ENCODE assay signal across 29 cellular contexts in genomic region chr4:2526559-2526958, GRCh38. TPM values are rescaled to one million over a fixed set of nuclear protein-coding genes. Genes with fewer than 3 reads are reported as not detected.
DNase-seq lines count a peak whose midpoint lies in the region; ATAC-seq, FAIRE-seq and TF ChIP-seq lines count a peak whose summit lies in the region.
"Had no signal": no experiment of that assay in that cellular context is flagged by ENCODE, and none has a peak within 500 bp of the region (broad histone marks: within the 10 kb centered on the region; RNA-seq: fewer than 3 reads in every experiment).

No MANE protein-coding gene starts in this region.

- no peaks in the 10 kb centered on the region for H3K27me3 ChIP-seq in breast epithelium
- H3K27me3 ChIP-seq in H9 (ENCODE audit: insufficient read depth, low read length): no peaks in the 10 kb centered on the region
- no peaks in the 10 kb centered on the region for H3K27me3 ChIP-seq in GM12878 (replicated peaks in 1 of 2; ENCODE audit: control insufficient read depth in 2 of 2, insufficient read depth in 2 of 2, low read length in 1 of 2)

- RAD21 ChIA-PET in GM12878 (lab: Charles Lee; ENCODE audit: unreplicated experiment): no interaction called here

- H2BK12ac ChIP-seq in H9 (ENCODE audit: insufficient read length, low read depth, low read length): no peak overlapping the region

- H3K36me3 ChIP-seq in breast epithelium: no peaks in the 10 kb centered on the region
- no peaks in the 10 kb centered on the region for H3K36me3 ChIP-seq in GM12878 (ENCODE audit: control insufficient read depth in 2 of 2, insufficient read depth in 2 of 2, low read length in 1 of 2)

- TF ChIP-seq EP300 in GM12878 (IDR thresholded peaks at IDR 0.05; ENCODE audit: borderline replicate concordance in 1 of 2, control insufficient read depth in 1 of 2, low read depth in 2 of 2, low read length in 2 of 2): no peak

- no peak overlapping the region for H3T11ph ChIP-seq in H9 (ENCODE audit: low read length)

- no peaks in the 10 kb centered on the region for H4K20me1 ChIP-seq in H9 (ENCODE audit: control insufficient read depth, insufficient read depth, insufficient read length)
- no peaks in the 10 kb centered on the region for H4K20me1 ChIP-seq in GM12878 (ENCODE audit: control insufficient read depth, insufficient read depth)

- H3K9me3 Mint-ChIP-seq in MCF 10A (ENCODE audit: unreplicated experiment) (no peaks in the 10 kb centered on the region), H9 (peaks cover 0 to 3% of the 10 kb centered on the region in 2 experiments; a peak in 1 of 5 replicates), type B pancreatic cell (no peaks in the 10 kb centered on the region)
- H3K9me3 Mint-ChIP-seq: CD8-positive, alpha-beta T cell; T-helper 1 cell treated with Interleukin-12 subunit alpha and Interleukin-12 subunit beta and Interleukin-4 antibody, amounts not matched to agents 30 μg/mL and 1 μg/mL, for 36 hours had no signal

- H3K4me1 Mint-ChIP-seq in MCF 10A (ENCODE audit: insufficient read depth, unreplicated experiment) (no peaks in the 10 kb centered on the region), H9 (no peaks in the 10 kb centered on the region), type B pancreatic cell (ENCODE audit: unreplicated experiment) (no peaks in the 10 kb centered on the region)
- H3K4me1 Mint-ChIP-seq: B cell had no signal

- H3K9me3 ChIP-seq in breast epithelium: no peaks in the 10 kb centered on the region
- H3K9me3 ChIP-seq in H9 (ENCODE audit: control insufficient read depth, low read depth, low read length): no peaks in the 10 kb centered on the region
- H3K9me3 ChIP-seq in GM12878 (replicated peaks; ENCODE audit: control insufficient read depth, insufficient read depth, low read length): no peaks in the 10 kb centered on the region
- H3K9me3 ChIP-seq: A549, Caco-2, SK-N-SH had no signal

- no peak overlapping the region for H2BK5ac ChIP-seq in H9 (ENCODE audit: insufficient read length, low read length)

- no peak overlapping the region for H3K14ac ChIP-seq in H9 (ENCODE audit: insufficient read depth, low read length)

- no peaks in the 10 kb centered on the region for H3K79me1 ChIP-seq in H9 (ENCODE audit: insufficient read depth, low read depth, low read length, poor library complexity, severe bottlenecking)

- H2BK120ac ChIP-seq in H9 (ENCODE audit: low read depth, low read length, poor library complexity, severe bottlenecking): no peak overlapping the region

- no peak for TF ChIP-seq RAD21 in GM12878 (IDR thresholded peaks at IDR 0.05; ENCODE audit: insufficient read depth, low read depth, low read length)

- H3K27ac Mint-ChIP-seq in MCF 10A (ENCODE audit: low read depth, unreplicated experiment): no peak overlapping the region
- H3K27ac Mint-ChIP-seq in H9: no peak overlapping the region
- H3K27ac Mint-ChIP-seq in type B pancreatic cell: no peak overlapping the region
- H3K27ac Mint-ChIP-seq: B cell; CD8-positive, alpha-beta T cell; T-helper 1 cell treated with Interleukin-12 subunit alpha and Interleukin-12 subunit beta and Interleukin-4 antibody, amounts not matched to agents 30 μg/mL and 1 μg/mL, for 36 hours had no signal

- in situ Hi-C loops in GM12878 (cut with MboI): no loop called here

- no peak overlapping the region for H4K5ac ChIP-seq in H9 (ENCODE audit: insufficient read length, low read depth, low read length)

- H3K36me3 Mint-ChIP-seq in MCF 10A (ENCODE audit: insufficient read depth, unreplicated experiment) (no peaks in the 10 kb centered on the region), H9 (ENCODE audit: insufficient read depth in 1 of 3, low read depth in 3 of 3) (peaks cover 0 to 2% (median 0%) of the 10 kb centered on the region in 3 experiments; a peak in 1 of 7 replicates), type B pancreatic cell (no peaks in the 10 kb centered on the region)
- H3K36me3 Mint-ChIP-seq: CD8-positive, alpha-beta T cell had no signal

- H4K91ac ChIP-seq in H9 (ENCODE audit: insufficient read length, low read depth, low read length): no peak overlapping the region

- no peak for TF ChIP-seq POLR2A in breast epithelium (IDR thresholded peaks at IDR 0.05)
- no peak for TF ChIP-seq POLR2A in GM12878 (IDR thresholded peaks at IDR 0.05; ENCODE audit: low read depth, low read length)

- no peak for DNase-seq in MCF 10A (ENCODE audit: unreplicated experiment)
- DNase-seq in breast epithelium (ENCODE audit: low spot score in 2 of 2): no peak
- DNase-seq in H9: no peak
- no peak for DNase-seq in GM12878 (ENCODE audit: low read depth, low spot score)
- no peak for DNase-seq in type B pancreatic cell (ENCODE audit: extremely low spot score, unreplicated experiment)
- DNase-seq in stimulated activated naive CD4-positive, alpha-beta T cell (lab: John Stamatoyannopoulos, UW): no peak
- DNase-seq in left cardiac atrium: no peak
- DNase-seq: Caco-2; CD8-positive, alpha-beta T cell; DND-41; KG1; NCI-H1092 treated with DMSO at 0.1 percent for 48 hours; NCI-H1436; NCI-H187; NCI-H2081 treated with DMSO at 0.1 percent for 48 hours; NCI-H446 treated with DMSO at 0.1 percent for 48 hours; NCI-H526; NCI-H82; NK-92 treated with Interleukin-12 subunit alpha and Interleukin-12 subunit beta, amount 100 ng/mL, for 24 hours; PC-3; SK-N-SH; SW 1271 had no signal

- H3K27ac ChIP-seq in breast epithelium: no peak overlapping the region
- H3K27ac ChIP-seq in H9 (ENCODE audit: insufficient read length, low read depth, low read length): no peak overlapping the region
- H3K27ac ChIP-seq in GM12878 (ENCODE audit: control insufficient read depth, insufficient read depth): no peak overlapping the region
- H3K27ac ChIP-seq: A549, C4-2B had no signal

- H3K4me3 ChIP-seq in breast epithelium (no peak overlapping the region), GM12878 (no peak overlapping the region)
- H3K4me3 ChIP-seq: A549 had no signal

- POLR2A ChIA-PET in MCF 10A (lab: Yijun Ruan, JAX) (no interaction called here), GM12878 (lab: Charles Lee) (interaction anchor here (0.6 to 1.0 kb wide), 2 partner anchors 10 to 321 kb away, joined by 3 to 5 read pairs; partner anchors contain the start of gene FAM193A)

- H3K4me1 ChIP-seq in breast epithelium (no peaks in the 10 kb centered on the region), H9 (ENCODE audit: insufficient read depth, low read length) (no peaks in the 10 kb centered on the region), GM12878 (ENCODE audit: control insufficient read depth, insufficient read depth, low read length) (no peaks in the 10 kb centered on the region)
- H3K4me1 ChIP-seq: A549, Caco-2 had no signal

- intact Hi-C loops in MCF 10A (cut with micrococcal nuclease) (no loop called here), breast epithelium (cut with DNase I; ENCODE audit: low total_unique reads) (no loop called here), GM12878 (cut with micrococcal nuclease; ENCODE audit: unreplicated experiment) (no loop called here), left cardiac atrium (cut with DNase I) (no loop called here)

- H3K4me3 Mint-ChIP-seq in MCF 10A (ENCODE audit: unreplicated experiment): no peak overlapping the region
- no peak overlapping the region for H3K4me3 Mint-ChIP-seq in H9
- H3K4me3 Mint-ChIP-seq in type B pancreatic cell: no peak overlapping the region
- H3K4me3 Mint-ChIP-seq: B cell; CD8-positive, alpha-beta T cell; T-helper 1 cell treated with Interleukin-12 subunit alpha and Interleukin-12 subunit beta and Interleukin-4 antibody, amounts not matched to agents 30 μg/mL and 1 μg/mL, for 36 hours had no signal

- H2AFZ ChIP-seq in H9 (ENCODE audit: low read length): no peak overlapping the region
- no peak overlapping the region for H2AFZ ChIP-seq in GM12878 (ENCODE audit: control insufficient read depth, low read depth, low read length)

- H3K9ac ChIP-seq in H9 (ENCODE audit: extremely low read depth, insufficient read length, low read length): no peak overlapping the region
- H3K9ac ChIP-seq in GM12878 (ENCODE audit: control insufficient read depth, insufficient read depth, low read length): no peak overlapping the region
- H3K9ac ChIP-seq: SK-N-SH had no signal

- TF ChIP-seq CTCF in MCF 10A (IDR thresholded peaks at IDR 0.05; ENCODE audit: unreplicated experiment) (peak; percentile 9), breast epithelium (IDR thresholded peaks at IDR 0.05) (no peak), H9 (conservative IDR thresholded peaks at IDR 0.05) (peak; percentile 31; the same call in 2 of the 3 replicates), GM12878 (IDR thresholded peaks at IDR 0.05 in 2 of 3, conservative IDR thresholded peaks at IDR 0.05 in 1 of 3; ENCODE audit: control insufficient read depth in 2 of 3, extremely low read depth in 1 of 3, insufficient read depth in 1 of 3, low read depth in 3 of 3, low read length in 3 of 3) (no peak), type B pancreatic cell (conservative IDR thresholded peaks at IDR 0.05) (peak; percentile 41)

- H3K4me2 ChIP-seq in H9 (ENCODE audit: insufficient read depth, insufficient read length, low read length): no peak overlapping the region
- no peak overlapping the region for H3K4me2 ChIP-seq in GM12878 (ENCODE audit: control insufficient read depth, insufficient read depth)
- H3K4me2 ChIP-seq: A549, SK-N-SH had no signal

- H3K4ac ChIP-seq in H9 (ENCODE audit: low read depth, low read length): no peak overlapping the region

- WGBS in H9 (ENCODE audit: extremely low coverage, insufficient read length, low lambda C conversion rate): no CpG with 5 or more reads among the region's 9 CpGs
- 84% methylated on average over 9 of the region's 9 CpGs for WGBS in GM12878 (ENCODE audit: insufficient coverage, insufficient replicate concordance, low lambda C conversion rate, missing lambda C conversion rate)

- no peak overlapping the region for H2BK20ac ChIP-seq in H9 (ENCODE audit: low read depth, low read length, poor library complexity, severe bottlenecking)

- H2BK15ac ChIP-seq in H9 (ENCODE audit: low read depth, low read length): no peak overlapping the region

- SMC1A ChIA-PET in GM12878 (lab: Charles Lee; ENCODE audit: uncharacterized antibody, unreplicated experiment): no interaction called here

- ATAC-seq in GM12878: no peak
- ATAC-seq in left cardiac atrium: no peak
- ATAC-seq in GM18873 (IDR thresholded peaks at IDR 0.05; ENCODE audit: low FRiP score, unreplicated experiment): no peak
- ATAC-seq: CD8-positive, alpha-beta T cell; PC-3 had no signal

- BruUV-seq in MCF 10A (replicated peaks; lab: Mats Ljungman, UMichigan): no TSS peak
- BruUV-seq in GM12878 (replicated peaks; lab: Mats Ljungman, UMichigan): no TSS peak

- H3K56ac ChIP-seq in H9 (ENCODE audit: insufficient read length, low read depth, low read length): no peak overlapping the region

- H3K27me3 Mint-ChIP-seq in MCF 10A (ENCODE audit: insufficient read depth, unreplicated experiment): no peaks in the 10 kb centered on the region
- H3K27me3 Mint-ChIP-seq in H9 (ENCODE audit: low read depth): no peaks in the 10 kb centered on the region
- no peaks in the 10 kb centered on the region for H3K27me3 Mint-ChIP-seq in type B pancreatic cell
- H3K27me3 Mint-ChIP-seq: B cell had no signal

- H3K79me2 ChIP-seq in H9 (ENCODE audit: insufficient read depth, low read length) (no peaks in the 10 kb centered on the region), GM12878 (ENCODE audit: control insufficient read depth, insufficient read depth, low read length) (no peaks in the 10 kb centered on the region)

- no peak overlapping the region for H2AK5ac ChIP-seq in H9 (ENCODE audit: insufficient read length, low read length)

- FAIRE-seq in GM12878 (lab: Jason Lieb, UNC): no peak
- FAIRE-seq: A549, GM12891, H54 had no signal

- H3K18ac ChIP-seq in H9 (ENCODE audit: insufficient read length, low read depth, low read length): no peak overlapping the region

- H3K23ac ChIP-seq in H9 (ENCODE audit: insufficient read length, low read depth, low read length): no peak overlapping the region

- CTCF ChIA-PET in MCF 10A (lab: Yijun Ruan, JAX): no interaction called here
- CTCF ChIA-PET in GM12878 (lab: Yijun Ruan, JAX): no interaction called here

- H4K8ac ChIP-seq in H9 (replicated peaks; ENCODE audit: insufficient read length, low read depth, low read length): no peak overlapping the region

- H3K23me2 ChIP-seq in H9 (ENCODE audit: insufficient read length, low read depth, low read length, poor library complexity, severe bottlenecking): no peaks in the 10 kb centered on the region

RNA-seq across cellular contexts. Expression of gene FAM193A, which starts 9.9 kb away (rescaled TPM):
- total RNA-seq in MCF 10A (2022) (30.7 and 31.3 TPM in 2 replicates), breast epithelium (10 to 100 TPM; 24.5 to 26.5 (median 24.7) TPM), H9 (2021) (35.9 and 36.9 TPM in 2 replicates), GM12878 (2014; rRNA removed) (9.3 and 9.8 TPM in 2 replicates), GM12878 (2014; rRNA removed; fragmentation: Illumina TruSeq; extraction: Trizol) (8.6 and 8.9 TPM in 2 replicates), GM12878 (2021) (22.2 and 23.3 TPM in 2 replicates), type B pancreatic cell (ENCODE audit: low replicate concordance) (26.8 and 37.1 TPM in 2 replicates), left cardiac atrium (10 to 100 TPM; 15.1 to 16.6 TPM)
- 80.1 and 89.1 TPM in 2 replicates for total RNA-seq in GM12878 (2013; cell fraction: nucleolus; rRNA removed)
- 8.2 TPM for polyA plus RNA-seq in GM12878 (2011; ENCODE audit: low read depth)
- polyA plus RNA-seq in GM12878 (2011; rRNA removed) (3.7 and 5.1 TPM in 2 replicates), GM12878 (2014; fragmentation: Illumina TruSeq; extraction: Trizol) (8.5 and 12.4 TPM in 2 replicates), GM12878 (2014; fragmentation: Nextera tagmentation; extraction: Ambion mirVana) (under 1 TPM; 0.52 to 0.91 TPM), GM12878 (2014; rRNA removed) (8.6 and 10.3 TPM in 2 replicates), GM12878 (2016; fragmentation: Nextera tagmentation; extraction: Ambion mirVana) (1 to 10 TPM; 5.3 to 6.1 TPM)
- polyA plus RNA-seq in GM12878 (2011; cell fraction: cytosol; rRNA removed): 7.5 and 9.4 TPM in 2 replicates
- 15.9 and 22.4 TPM in 2 replicates for polyA plus RNA-seq in GM12878 (2011; cell fraction: nucleus; rRNA removed)
- 13.2 and 14.7 TPM in 2 replicates for polyA plus RNA-seq in GM12878 (2012)
- polyA minus RNA-seq in GM12878 (2011; rRNA and poly(A)+ RNA removed): 15.6 and 20.9 TPM in 2 replicates
- 11.9 and 12.1 TPM in 2 replicates for polyA minus RNA-seq in GM12878 (2011; cell fraction: cytosol; rRNA and poly(A)+ RNA removed)
- polyA minus RNA-seq in GM12878 (2011; cell fraction: nucleus; rRNA and poly(A)+ RNA removed): 16.8 and 30.8 TPM in 2 replicates

RNA-seq across cellular contexts. Expression of gene RNF4, which starts 57.7 kb away (rescaled TPM):
- total RNA-seq in MCF 10A (2022) (81.4 and 89.7 TPM in 2 replicates), breast epithelium (10 to 100 TPM; 35.7 to 52.7 (median 40.8) TPM), H9 (2021) (88.5 and 92.0 TPM in 2 replicates), GM12878 (2014; rRNA removed) (64.3 and 66.3 TPM in 2 replicates), GM12878 (2014; rRNA removed; fragmentation: Illumina TruSeq; extraction: Trizol) (65.0 and 68.2 TPM in 2 replicates), GM12878 (2021) (81.2 and 82.0 TPM in 2 replicates), type B pancreatic cell (ENCODE audit: low replicate concordance) (55.9 and 61.4 TPM in 2 replicates), left cardiac atrium (10 to 100 TPM; 22.5 to 37.0 TPM)
- 173 and 195 TPM in 2 replicates for total RNA-seq in GM12878 (2013; cell fraction: nucleolus; rRNA removed)
- 41.0 TPM for polyA plus RNA-seq in GM12878 (2011; ENCODE audit: low read depth)
- polyA plus RNA-seq in GM12878 (2011; rRNA removed) (108 and 145 TPM in 2 replicates), GM12878 (2014; fragmentation: Illumina TruSeq; extraction: Trizol) (85.4 and 87.7 TPM in 2 replicates), GM12878 (2014; fragmentation: Nextera tagmentation; extraction: Ambion mirVana) (10 to 100 TPM; 34.9 to 53.2 TPM), GM12878 (2014; rRNA removed) (69.8 and 70.9 TPM in 2 replicates), GM12878 (2016; fragmentation: Nextera tagmentation; extraction: Ambion mirVana) (10 to 100 TPM; 81.4 to 87.5 TPM)
- 114 and 133 TPM in 2 replicates for polyA plus RNA-seq in GM12878 (2011; cell fraction: cytosol; rRNA removed)
- polyA plus RNA-seq in GM12878 (2011; cell fraction: nucleus; rRNA removed): 80.2 and 87.1 TPM in 2 replicates
- polyA plus RNA-seq in GM12878 (2012): 58.2 and 59.6 TPM in 2 replicates
- polyA minus RNA-seq in GM12878 (2011; rRNA and poly(A)+ RNA removed): 120 and 122 TPM in 2 replicates
- 52.4 and 63.9 TPM in 2 replicates for polyA minus RNA-seq in GM12878 (2011; cell fraction: cytosol; rRNA and poly(A)+ RNA removed)
- 64.7 and 74.7 TPM in 2 replicates for polyA minus RNA-seq in GM12878 (2011; cell fraction: nucleus; rRNA and poly(A)+ RNA removed)

Comparison
In these comparisons a context has a peak if more than half of its experiments do, and no peak if none do; other contexts are left out.
1. CTCF ChIP-seq: peak in MCF 10A (single experiment), H9 (single experiment) and type B pancreatic cell (single experiment); none in breast epithelium (0 of 3) and GM12878 (0 of 3).